11 cellular contexts compared by ENCODE assay signal in genomic region chr2:168530980-168531379, GRCh38.
DNase-seq lines count a peak whose midpoint lies in the region; ATAC-seq and TF ChIP-seq lines count a peak whose summit lies in the region.
"Had no signal": no experiment of that assay in that cellular context is flagged by ENCODE, and none has a peak within 500 bp of the region (broad histone marks: within the 10 kb centered on the region; RNA-seq: fewer than 3 reads in every experiment).

No MANE protein-coding gene starts in this region.

- no peak overlapping the region for H3K4me3 ChIP-seq in colonic mucosa
- H3K4me3 ChIP-seq: SK-N-MC had no signal

- peaks cover 8% of the 10 kb centered on the region for H3K4me1 ChIP-seq in colonic mucosa

- no peaks in the 10 kb centered on the region for H3K27me3 Mint-ChIP-seq in naive B cell

- peaks cover 0 to 1% (median 0%) of the 10 kb centered on the region in 7 donors for H3K9me3 Mint-ChIP-seq in naive B cell
- H3K9me3 Mint-ChIP-seq: activated T-helper 2 cell treated with anti-CD3 and anti-CD28 coated beads, Interferon-gamma antibody, Interleukin-2, Interleukin-4, amounts not matched to agents 10 μg/mL and 5 μg/mL and 100 μg/mL, durations not matched to agents 14 hours and 24 hours and 36 hours had no signal

- ATAC-seq in GM18498 (IDR thresholded peaks at IDR 0.05; ENCODE audit: unreplicated experiment) (peak; percentile 37), naive B cell (ENCODE audit: low read depth in 2 of 2) (peak; percentile 63 to 76)

- H3K4me3 Mint-ChIP-seq in naive B cell, result peak overlapping the region in 7 of 8 donors; percentile 0 to 86 (median 47)

- no peak for TF ChIP-seq CTCF in colonic mucosa (IDR thresholded peaks at IDR 0.05)

- H3K36me3 ChIP-seq in colonic mucosa, result no peaks in the 10 kb centered on the region

- H3K9me3 ChIP-seq in colonic mucosa, result no peaks in the 10 kb centered on the region

- DNase-seq in HCEC 1CT (peak; percentile 64), SIG-M5 (lab: John Stamatoyannopoulos, UW) (peak; percentile 65), naive B cell (peak; percentile 23), NCI-H1417 treated with DMSO at 0.1 percent for 48 hours (lab: John Stamatoyannopoulos, UW) (no peak), SW 1271 (lab: John Stamatoyannopoulos, UW) (no peak), hippocampal formation (lab: John Stamatoyannopoulos, UW) (no peak), colonic mucosa (no peak)
- DNase-seq: DMS79 treated with DMSO at 0.1 percent for 48 hours had no signal

- H3K36me3 Mint-ChIP-seq in naive B cell, result no peaks in the 10 kb centered on the region

- peaks cover 49 to 73% (median 72%) of the 10 kb centered on the region in 3 donors for H3K4me1 Mint-ChIP-seq in naive B cell

- H3K9ac ChIP-seq in colonic mucosa (ENCODE audit: low read depth in 2 of 2, low read length in 2 of 2), result no peak overlapping the region

- intact Hi-C loops in colonic mucosa (cut with DNase I), result no loop called here

- H3K27ac ChIP-seq in colonic mucosa, result no peak overlapping the region
- H3K27ac ChIP-seq: SK-N-MC had no signal

- peak overlapping the region; percentile 1 to 95 (median 84) for H3K27ac Mint-ChIP-seq in naive B cell
- H3K27ac Mint-ChIP-seq: activated T-helper 2 cell treated with anti-CD3 and anti-CD28 coated beads, Interferon-gamma antibody, Interleukin-2, Interleukin-4, amounts not matched to agents 10 μg/mL and 5 μg/mL and 100 μg/mL, durations not matched to agents 14 hours and 24 hours and 36 hours had no signal

- H3K27me3 ChIP-seq in colonic mucosa, result no peaks in the 10 kb centered on the region

Comparison
In these comparisons a context has a peak if more than half of its experiments do, and no peak if none do; other contexts are left out.
1. DNase-seq: peak in HCEC 1CT (single experiment), SIG-M5 (single experiment) and naive B cell (single experiment); none in NCI-H1417 treated with DMSO at 0.1 percent for 48 hours (single experiment), SW 1271 (0 of 2), hippocampal formation (0 of 2) and colonic mucosa (single experiment).